In the genomic region with DNA sequence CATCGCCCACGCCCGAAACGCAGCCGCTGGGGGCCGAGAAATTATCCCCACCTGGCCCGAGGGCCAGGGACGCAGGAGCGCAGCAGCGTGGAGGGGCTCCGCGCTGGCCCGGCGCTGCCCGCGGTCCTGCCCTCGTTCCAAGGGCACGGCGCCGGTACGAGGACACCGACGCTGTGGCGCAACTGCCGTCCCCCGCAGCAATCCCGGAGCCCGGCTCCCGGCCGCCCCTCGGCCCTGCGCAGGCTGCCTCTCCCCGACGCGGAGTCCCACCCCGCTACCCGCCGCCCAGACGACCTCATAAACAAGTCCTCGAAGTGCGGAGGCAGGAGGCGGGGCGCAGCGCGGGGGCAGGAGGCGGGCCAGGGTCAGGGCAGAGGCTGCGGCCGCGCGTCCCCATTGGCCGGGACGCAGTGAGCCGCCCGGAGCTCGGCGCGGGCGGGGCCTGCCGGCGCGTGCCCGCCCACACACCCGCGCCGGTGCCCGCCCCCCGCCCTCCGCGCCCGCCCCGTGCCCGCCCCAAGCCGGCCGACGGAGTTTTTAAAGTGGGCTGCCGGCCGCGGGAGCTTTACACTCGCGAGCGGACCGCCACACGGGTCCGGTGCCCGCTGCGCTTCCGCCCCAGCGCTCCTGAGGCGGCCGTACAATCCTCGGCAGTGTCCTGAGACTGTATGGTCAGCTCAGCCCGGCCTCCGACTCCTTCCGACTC, we compare ENCODE assay signal across 8 cellular contexts. TPM values are rescaled to one million over a fixed set of nuclear protein-coding genes. Genes with fewer than 3 reads are reported as not detected.
A peak's percentile ranks its signal among the peaks of the same experiment; 100 is the strongest.
DNase-seq lines count a peak whose midpoint lies in the region; ATAC-seq and TF ChIP-seq lines count a peak whose summit lies in the region.

TSS of gene EPAS1 (plus strand) at position 568 of the 706 bp plus-strand sequence. CDS start 505 bp downstream, outside the sequence.

- H3K9me3 Mint-ChIP-seq in T-helper 2 cell treated with Interferon-gamma antibody and Interleukin-4, amounts not matched to agents 5 μg/mL and 100 μg/mL, for 36 hours, result no peaks in the 10 kb centered on the region

- H3K4me3 ChIP-seq in DND-41 (ENCODE audit: low read depth in 1 of 2, low read length in 2 of 2) (peak within 1 kb of the TSS; percentile 30 to 60; a peak in 3 of 4 replicates), left ventricle myocardium inferior (peak within 1 kb of the TSS; percentile 94), prostate gland (peak within 1 kb of the TSS; percentile 65 to 67), upper lobe of left lung (peak within 1 kb of the TSS; percentile 65 to 89 (median 82))

- no peaks in the 10 kb centered on the region for H3K9me3 ChIP-seq in DND-41 (ENCODE audit: insufficient read depth, low read length, severe bottlenecking)
- no peaks in the 10 kb centered on the region for H3K9me3 ChIP-seq in left ventricle myocardium inferior (replicated peaks)
- no peaks in the 10 kb centered on the region for H3K9me3 ChIP-seq in prostate gland
- no peaks in the 10 kb centered on the region for H3K9me3 ChIP-seq in upper lobe of left lung

- peaks cover 5% of the 10 kb centered on the region for H3K36me3 Mint-ChIP-seq in T-helper 2 cell treated with Interferon-gamma antibody and Interleukin-4, amounts not matched to agents 5 μg/mL and 100 μg/mL, for 36 hours (ENCODE audit: low read depth)

- H3K4me2 ChIP-seq in DND-41 (ENCODE audit: insufficient read depth, low read length), result peak within 1 kb of the TSS; percentile 70

- H3K36me3 ChIP-seq in DND-41 (ENCODE audit: insufficient read depth, low read length) (no peaks in the 10 kb centered on the region), left ventricle myocardium inferior (peaks cover 7% of the 10 kb centered on the region), prostate gland (no peaks in the 10 kb centered on the region), upper lobe of left lung (peaks cover 0 to 15% (median 0%) of the 10 kb centered on the region in 4 donors)

- H3K4me1 Mint-ChIP-seq in T-helper 2 cell treated with Interferon-gamma antibody and Interleukin-4, amounts not matched to agents 5 μg/mL and 100 μg/mL, for 36 hours (ENCODE audit: low read depth), result peaks cover 29% of the 10 kb centered on the region

- intact Hi-C loops in left ventricle myocardium inferior (cut with micrococcal nuclease), result no loop called here
- intact Hi-C loops in prostate gland (cut with DNase I), result loop anchor here (5.0 kb wide), 4 partner anchors 40 to 285 kb away; no protein-coding TSS in a partner anchor

- H3K4me3 Mint-ChIP-seq in T-helper 2 cell treated with Interferon-gamma antibody and Interleukin-4, amounts not matched to agents 5 μg/mL and 100 μg/mL, for 36 hours, result peak within 1 kb of the TSS; percentile 92

- no peaks in the 10 kb centered on the region for H3K79me2 ChIP-seq in DND-41 (ENCODE audit: insufficient read depth, low read length)

- DNase-seq in DND-41 (peak; percentile 89), LHCN-M2 (ENCODE audit: low read depth) (peak; percentile 69), left ventricle myocardium inferior (peak; percentile 98), prostate gland (ENCODE audit: low spot score) (peak; percentile 86), upper lobe of left lung (peak; percentile 98 to 99)
- DNase-seq in T-helper 2 cell treated with Interferon-gamma antibody and Interleukin-4, amounts not matched to agents 5 μg/mL and 100 μg/mL, for 36 hours (ENCODE audit: low spot score), result peak; percentile 90

- peaks cover 79% of the 10 kb centered on the region for H3K27me3 Mint-ChIP-seq in T-helper 2 cell treated with Interferon-gamma antibody and Interleukin-4, amounts not matched to agents 5 μg/mL and 100 μg/mL, for 36 hours (ENCODE audit: low read depth)

- TF ChIP-seq POLR2A in prostate gland (IDR thresholded peaks at IDR 0.05) (peak; percentile 92), upper lobe of left lung (IDR thresholded peaks at IDR 0.05) (peak; percentile 73 to 98 (median 82))

- TF ChIP-seq CTCF in DND-41 (IDR thresholded peaks at IDR 0.05; ENCODE audit: borderline replicate concordance, extremely low read depth, low read length, poor library complexity, severe bottlenecking) (no peak), left ventricle myocardium inferior (IDR thresholded peaks at IDR 0.05; ENCODE audit: borderline replicate concordance) (no peak), prostate gland (IDR thresholded peaks at IDR 0.05) (no peak), upper lobe of left lung (IDR thresholded peaks at IDR 0.05) (peak in 1 of 6 experiments; percentile 16)

- peak within 1 kb of the TSS; percentile 83 for H3K27ac Mint-ChIP-seq in T-helper 2 cell treated with Interferon-gamma antibody and Interleukin-4, amounts not matched to agents 5 μg/mL and 100 μg/mL, for 36 hours

- H3K27me3 ChIP-seq in DND-41 (ENCODE audit: insufficient read depth, low read length, poor library complexity) (no peaks in the 10 kb centered on the region), left ventricle myocardium inferior (ENCODE audit: low read depth) (no peaks in the 10 kb centered on the region), prostate gland (replicated peaks; ENCODE audit: insufficient read depth) (no peaks in the 10 kb centered on the region), upper lobe of left lung (no peaks in the 10 kb centered on the region)

- H3K27ac ChIP-seq in DND-41 (ENCODE audit: low read length) (no peak within 1 kb of the TSS; the same call in 1 of the 2 replicates), angular gyrus (ENCODE audit: low read depth, low read length) (peak within 1 kb of the TSS; percentile 80), left ventricle myocardium inferior (replicated peaks) (peak within 1 kb of the TSS; percentile 99), prostate gland (peak within 1 kb of the TSS; percentile 88 to 93), upper lobe of left lung (peak within 1 kb of the TSS; percentile 95 to 99 (median 97))

- WGBS in prostate gland, result under 1% methylated on average over 54 of the region's 94 CpGs
- WGBS in upper lobe of left lung, 2 donors, result 0% methylated on average over 11 to 38 of the region's 94 CpGs

- TF ChIP-seq EP300 in upper lobe of left lung (IDR thresholded peaks at IDR 0.05), result peak in 1 of 4 donors; percentile 39

- ATAC-seq in DND-41 (ENCODE audit: insufficient read depth, low read depth), result peak; percentile 97
- ATAC-seq in GM21786 (IDR thresholded peaks at IDR 0.05; ENCODE audit: unreplicated experiment), result peak; percentile 79
- peak; percentile 90 to 92 for ATAC-seq in upper lobe of left lung (ENCODE audit: low FRiP score in 2 of 2)

- peak within 1 kb of the TSS; percentile 58 for H3K9ac ChIP-seq in DND-41 (ENCODE audit: low read depth, low read length)

- H3K4me1 ChIP-seq in DND-41 (ENCODE audit: insufficient read depth, low read length) (peaks cover 19% of the 10 kb centered on the region), left ventricle myocardium inferior (peaks cover 67% of the 10 kb centered on the region), prostate gland (replicated peaks) (no peaks in the 10 kb centered on the region), upper lobe of left lung (peaks cover 0 to 25% (median 12%) of the 10 kb centered on the region in 4 donors)

- H4K20me1 ChIP-seq in DND-41 (ENCODE audit: insufficient read depth, low read length), result no peaks in the 10 kb centered on the region

- H2AFZ ChIP-seq in DND-41 (ENCODE audit: low read depth, low read length), result peak within 1 kb of the TSS; percentile 86

RNA-seq across cellular contexts. Expression of gene EPAS1, which starts in this region (rescaled TPM):
- 9.7 and 14.8 TPM in 2 replicates for total RNA-seq in LHCN-M2 (2014; rRNA removed)
- 24.1 TPM for polyA plus RNA-seq in LHCN-M2 (2012)
- 205 TPM for total RNA-seq in left ventricle myocardium inferior
- 100 to 1,000 TPM; 109 to 356 TPM for total RNA-seq in prostate gland
- 1,000 to 10,000 TPM in 4 of 6 donors, 100 to 1,000 TPM in 2; 440 to 1,878 (median 1,131) TPM for total RNA-seq in upper lobe of left lung
